In the genomic region with DNA sequence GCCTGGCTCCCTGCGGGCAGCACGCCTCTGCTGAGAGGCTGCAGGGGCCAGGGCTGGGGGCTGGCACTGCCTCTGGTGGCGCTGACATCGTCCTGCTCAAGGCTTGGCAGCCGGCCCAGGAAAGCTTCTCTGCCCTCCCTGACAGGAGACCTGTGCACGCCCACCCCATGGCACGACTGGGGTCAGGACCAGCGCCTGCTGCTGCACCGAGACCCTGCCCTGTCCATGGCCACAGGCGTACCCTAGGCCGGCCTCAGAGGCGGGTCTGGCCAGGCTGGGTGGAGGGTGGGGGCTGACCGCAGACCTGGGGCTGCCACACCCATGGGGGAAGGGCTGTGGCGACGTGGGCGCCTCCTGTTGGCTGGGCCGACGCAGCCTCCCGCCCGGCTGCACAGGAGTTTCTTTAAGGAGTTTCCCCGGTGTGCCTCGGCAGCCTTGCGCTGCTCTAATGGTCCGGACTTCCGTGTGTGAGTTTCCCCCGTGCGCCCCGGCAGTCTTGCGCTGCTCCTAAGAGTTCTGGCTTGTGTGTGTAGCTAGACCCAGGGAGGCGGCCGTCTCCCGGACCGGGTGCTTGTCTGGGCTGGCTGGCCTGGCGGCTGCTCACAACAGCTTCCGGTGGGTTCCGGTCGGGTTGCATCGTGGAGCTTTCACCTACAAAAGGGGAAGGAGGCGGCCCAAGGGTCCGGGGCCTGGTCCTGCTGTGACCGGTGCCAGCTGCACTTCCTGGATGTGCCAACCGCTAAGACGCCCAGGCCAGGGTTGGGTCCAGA, we compare ENCODE assay signal across 8 cellular contexts. TPM values are rescaled to one million over a fixed set of nuclear protein-coding genes. Genes with fewer than 3 reads are reported as not detected.
DNase-seq lines count a peak whose midpoint lies in the region; ATAC-seq and TF ChIP-seq lines count a peak whose summit lies in the region.

No MANE protein-coding gene starts in this region.

- 10% methylated on average over 43 of the region's 43 CpGs for WGBS in right cardiac atrium

- intact Hi-C loops in right cardiac atrium (cut with DNase I): no loop called here

- no peak for DNase-seq in AG04450 (ENCODE audit: low read depth, low spot score)
- DNase-seq in SKM-1 (lab: John Stamatoyannopoulos, UW; ENCODE audit: unreplicated experiment): peak; percentile 94
- peak; percentile 83 to 93 (median 92) for DNase-seq in right cardiac atrium

- ATAC-seq in GM18870 (IDR thresholded peaks at IDR 0.05; ENCODE audit: unreplicated experiment) (peak; percentile 42), HG03457 (IDR thresholded peaks at IDR 0.05; ENCODE audit: unreplicated experiment) (peak; percentile 30), right cardiac atrium (peak; percentile 60 to 63), HG02938 (IDR thresholded peaks at IDR 0.05; ENCODE audit: unreplicated experiment) (no peak)

- H3K27me3 Mint-ChIP-seq in activated naive CD8-positive, alpha-beta T cell: no peaks in the 10 kb centered on the region

- H3K27ac Mint-ChIP-seq in activated naive CD8-positive, alpha-beta T cell: peak overlapping the region; percentile 97

- POLR2A ChIA-PET in AG04450 (lab: Yijun Ruan, JAX): no interaction called here

- H3K27ac ChIP-seq in AG04450 (ENCODE audit: low read depth, low read length): peak overlapping the region; percentile 39
- H3K27ac ChIP-seq in right cardiac atrium (ENCODE audit: low read length): peak overlapping the region; percentile 33

- no peaks in the 10 kb centered on the region for H3K4me1 ChIP-seq in right cardiac atrium (ENCODE audit: control insufficient read depth, insufficient read depth, low read length)
- H3K4me1 ChIP-seq in skeletal muscle satellite cell (ENCODE audit: control insufficient read depth, insufficient read depth, low read length): peaks cover 27% of the 10 kb centered on the region

- H3K9me3 ChIP-seq in AG04450 (ENCODE audit: control insufficient read depth, insufficient read depth, low read length) (no peaks in the 10 kb centered on the region; the same call in 1 of the 2 replicates), right cardiac atrium (ENCODE audit: control insufficient read depth, low read length) (no peaks in the 10 kb centered on the region), skeletal muscle satellite cell (replicated peaks; ENCODE audit: low read length) (no peaks in the 10 kb centered on the region)

- no peaks in the 10 kb centered on the region for H3K9me3 Mint-ChIP-seq in activated naive CD8-positive, alpha-beta T cell (ENCODE audit: low read depth)

- H3K4me3 Mint-ChIP-seq in activated naive CD8-positive, alpha-beta T cell: peak overlapping the region; percentile 87

- CTCF ChIA-PET in AG04450 (lab: Charles Lee): interaction anchor here (0.6 kb wide), 1 partner anchor 472 kb away, joined by 3 read pairs; no protein-coding TSS in a partner anchor

- peak overlapping the region; percentile 78 for H3K4me2 ChIP-seq in skeletal muscle satellite cell (ENCODE audit: low read length)

- peaks cover 20% of the 10 kb centered on the region for H3K36me3 ChIP-seq in skeletal muscle satellite cell (ENCODE audit: insufficient read depth, low read length)

- H3K36me3 Mint-ChIP-seq in activated naive CD8-positive, alpha-beta T cell: peaks cover 2% of the 10 kb centered on the region

- H3K4me1 Mint-ChIP-seq in activated naive CD8-positive, alpha-beta T cell (ENCODE audit: low read depth): peaks cover 45% of the 10 kb centered on the region

- H3K4me3 ChIP-seq in AG04450 (ENCODE audit: low read depth, low read length) (peak overlapping the region; percentile 42), right cardiac atrium (ENCODE audit: low read length) (peak overlapping the region; percentile 15), skeletal muscle satellite cell (ENCODE audit: low read length) (peak overlapping the region; percentile 59)

- peak overlapping the region; percentile 54 for H3K9ac ChIP-seq in skeletal muscle satellite cell (ENCODE audit: low read depth, low read length)

- H3K27me3 ChIP-seq in AG04450 (ENCODE audit: control insufficient read depth, insufficient read depth, low read length) (no peaks in the 10 kb centered on the region), right cardiac atrium (ENCODE audit: control insufficient read depth, insufficient read depth) (no peaks in the 10 kb centered on the region), skeletal muscle satellite cell (ENCODE audit: control insufficient read depth, insufficient read depth, low read length) (no peaks in the 10 kb centered on the region)

- peak; percentile 24; the same call in 1 of the 2 replicates for TF ChIP-seq CTCF in AG04450 (IDR thresholded peaks at IDR 0.05; ENCODE audit: low read depth, low read length)

RNA-seq across cellular contexts. Expression of gene TRABD, which starts 4.7 kb away (rescaled TPM):
- polyA plus RNA-seq in AG04450 (2011; rRNA removed): 8.7 and 11.8 TPM in 2 replicates
- polyA minus RNA-seq in AG04450 (2011; rRNA and poly(A)+ RNA removed): 7.1 and 9.2 TPM in 2 replicates
- total RNA-seq in right cardiac atrium: 10 to 100 TPM; 16.7 to 23.2 (median 20.7) TPM
- 25.5 TPM for polyA plus RNA-seq in right cardiac atrium
- 30.8 and 31.4 TPM in 2 replicates for total RNA-seq in skeletal muscle satellite cell (2012; rRNA removed)

RNA-seq across cellular contexts. Expression of gene SELENOO, which starts 10.4 kb away (rescaled TPM):
- 6.8 and 9.4 TPM in 2 replicates for polyA plus RNA-seq in AG04450 (2011; rRNA removed)
- polyA minus RNA-seq in AG04450 (2011; rRNA and poly(A)+ RNA removed): 3.4 and 4.9 TPM in 2 replicates
- 10 to 100 TPM; 14.6 to 16.3 (median 15.3) TPM for total RNA-seq in right cardiac atrium
- 17.1 TPM for polyA plus RNA-seq in right cardiac atrium
- 10.1 and 17.5 TPM in 2 replicates for total RNA-seq in skeletal muscle satellite cell (2012; rRNA removed)

RNA-seq across cellular contexts. Expression of gene PANX2, which starts 19.8 kb away (rescaled TPM):
- 0.93 and 1.1 TPM in 2 replicates for polyA plus RNA-seq in AG04450 (2011; rRNA removed)
- 0.17 and 0.28 TPM in 2 replicates for polyA minus RNA-seq in AG04450 (2011; rRNA and poly(A)+ RNA removed)
- total RNA-seq in right cardiac atrium: 1 to 10 TPM in 2 of 4 donors, under 1 TPM in 2; 0.43 to 2.1 (median 1.3) TPM
- 0.68 TPM for polyA plus RNA-seq in right cardiac atrium
- total RNA-seq in skeletal muscle satellite cell (2012; rRNA removed): 0.22 and 0.25 TPM in 2 replicates

RNA-seq across cellular contexts. Expression of gene TUBGCP6, which starts 54.5 kb away (rescaled TPM):
- polyA plus RNA-seq in AG04450 (2011; rRNA removed) (8.5 and 10.8 TPM in 2 replicates), right cardiac atrium (20.4 TPM)
- polyA minus RNA-seq in AG04450 (2011; rRNA and poly(A)+ RNA removed): 11.9 and 12.7 TPM in 2 replicates
- 10 to 100 TPM; 20.6 to 22.8 (median 22.6) TPM for total RNA-seq in right cardiac atrium
- total RNA-seq in skeletal muscle satellite cell (2012; rRNA removed): 21.0 and 21.3 TPM in 2 replicates
